In the genomic region with DNA sequence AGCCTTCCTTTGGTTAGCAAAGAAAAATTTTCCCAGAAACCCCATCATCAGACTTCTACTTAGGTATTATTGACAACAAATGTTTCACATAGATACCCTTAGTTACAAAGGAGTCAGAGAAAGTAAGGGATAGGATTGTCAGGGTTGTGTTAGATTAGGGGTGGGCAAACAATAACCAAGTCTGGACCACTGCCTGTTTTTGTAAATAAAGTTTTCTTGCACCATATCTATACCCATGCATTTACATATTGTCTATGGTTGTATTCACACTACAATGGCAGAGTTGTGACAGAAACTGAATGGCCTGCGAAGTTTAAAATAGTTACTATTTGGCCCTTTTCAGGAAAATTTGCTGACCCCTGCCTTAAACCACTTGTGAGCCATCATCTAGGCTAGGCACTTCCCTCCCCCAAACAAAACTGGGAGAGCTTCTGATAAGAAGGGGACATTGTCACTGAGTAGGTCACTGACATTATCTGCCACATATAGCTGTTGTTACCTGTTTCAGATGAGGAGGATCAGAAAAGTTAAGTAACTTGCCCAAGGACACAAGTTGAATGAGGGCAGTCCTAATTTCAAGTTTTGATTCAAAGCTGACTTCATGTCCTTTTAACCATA, we compare ENCODE assay signal across 24 cellular contexts. TPM values are rescaled to one million over a fixed set of nuclear protein-coding genes. Genes with fewer than 3 reads are reported as not detected.
"Had no signal": no experiment of that assay in that cellular context is flagged by ENCODE, and none has a peak within 500 bp of the region (broad histone marks: within the 10 kb centered on the region; RNA-seq: fewer than 3 reads in every experiment).

No MANE protein-coding gene starts in this region.

- H3K36me3 Mint-ChIP-seq: activated CD8-positive, alpha-beta memory T cell treated with anti-CD3 and anti-CD28 coated beads, Interleukin-2, amount 10 ng/mL, durations not matched to agents 7 days and 5 days; activated naive CD4-positive, alpha-beta T cell treated with anti-CD3 and anti-CD28 coated beads, Interleukin-2, amount 50 U/mL, for 24 hours; WTC11 had no signal

- H3K27me3 ChIP-seq: body of pancreas had no signal

- DNase-seq: activated CD4-positive, alpha-beta T cell treated with anti-CD3 and anti-CD28 coated beads, Interleukin-2, amount 10 ng/mL, durations not matched to agents 24 days and 14 days; activated CD4-positive, alpha-beta T cell treated with anti-CD3 and anti-CD28 coated beads, Interleukin-2, amount 50 U/mL, for 48 hours; activated CD4-positive, CD25-positive, alpha-beta regulatory T cell treated with anti-CD3 and anti-CD28 coated beads, Interleukin-2, amount 50 U/mL, for 72 hours; activated CD8-positive, alpha-beta memory T cell treated with anti-CD3 and anti-CD28 coated beads, Interleukin-2, amount 10 ng/mL, durations not matched to agents 7 days and 5 days; activated effector memory CD4-positive, alpha-beta T cell treated with Interleukin-2 at 50 U/mL for 16 hours; activated naive CD4-positive, alpha-beta T cell; activated T-cell treated with anti-CD3 and anti-CD28 coated beads, Interleukin-2, amount 50 U/mL, for 24 hours; aorta; body of pancreas; Kasumi-1; NCI-H1092 treated with DMSO at 0.1 percent for 48 hours; NCI-H1417 treated with DMSO at 0.1 percent for 48 hours; NCI-H1694 treated with DMSO at 0.1 percent for 48 hours; NCI-H2029 treated with DMSO at 0.1 percent for 48 hours; NCI-H510A treated with DMSO at 0.1 percent for 48 hours; NCI-H69; NK-92 treated with Interleukin-12 subunit alpha and Interleukin-12 subunit beta, amount 100 ng/mL, for 24 hours; PC-3; SHP77 treated with DMSO at 0.1 percent for 48 hours had no signal

- H3K27me3 Mint-ChIP-seq: activated CD4-positive, alpha-beta T cell treated with anti-CD3 and anti-CD28 coated beads, Interleukin-2, amount 10 ng/mL, durations not matched to agents 24 days and 14 days; activated CD8-positive, alpha-beta memory T cell treated with anti-CD3 and anti-CD28 coated beads, Interleukin-2, amount 10 ng/mL, durations not matched to agents 7 days and 5 days; activated naive CD4-positive, alpha-beta T cell treated with anti-CD3 and anti-CD28 coated beads, Interleukin-2, amount 50 U/mL, for 24 hours had no signal

- H3K4me3 ChIP-seq: body of pancreas had no signal

- H3K4me3 Mint-ChIP-seq: activated CD4-positive, alpha-beta T cell treated with anti-CD3 and anti-CD28 coated beads, Interleukin-2, amount 10 ng/mL, durations not matched to agents 24 days and 14 days; activated CD8-positive, alpha-beta memory T cell treated with anti-CD3 and anti-CD28 coated beads, Interleukin-2, amount 10 ng/mL, durations not matched to agents 7 days and 5 days; activated naive CD4-positive, alpha-beta T cell treated with anti-CD3 and anti-CD28 coated beads, Interleukin-2, amount 50 U/mL, for 24 hours; activated T-cell treated with anti-CD3 and anti-CD28 coated beads, Interleukin-2, amount 50 U/mL, for 24 hours; activated T-helper 1 cell treated with anti-CD3 and anti-CD28 coated beads, Interleukin-12 subunit alpha, Interleukin-12 subunit beta, Interleukin-2, Interleukin-4 antibody, amounts not matched to agents 30 ng/mL and 10 ng/mL and 1 ng/mL, durations not matched to agents 14 hours and 24 hours and 36 hours; central memory CD8-positive, alpha-beta T cell; T-helper 1 cell treated with Interleukin-12 subunit alpha and Interleukin-12 subunit beta and Interleukin-4 antibody, amounts not matched to agents 30 μg/mL and 1 μg/mL, for 36 hours; WTC11 had no signal

- H3K4me1 Mint-ChIP-seq: activated CD4-positive, alpha-beta T cell treated with anti-CD3 and anti-CD28 coated beads, Interleukin-2, amount 10 ng/mL, durations not matched to agents 24 days and 14 days; activated naive CD4-positive, alpha-beta T cell treated with anti-CD3 and anti-CD28 coated beads, Interleukin-2, amount 50 U/mL, for 24 hours; central memory CD8-positive, alpha-beta T cell had no signal

- H3K27ac Mint-ChIP-seq: activated CD4-positive, alpha-beta T cell treated with anti-CD3 and anti-CD28 coated beads, Interleukin-2, amount 10 ng/mL, durations not matched to agents 24 days and 14 days; activated CD8-positive, alpha-beta memory T cell treated with anti-CD3 and anti-CD28 coated beads, Interleukin-2, amount 10 ng/mL, durations not matched to agents 7 days and 5 days; activated naive CD4-positive, alpha-beta T cell treated with anti-CD3 and anti-CD28 coated beads, Interleukin-2, amount 50 U/mL, for 24 hours; activated T-cell treated with anti-CD3 and anti-CD28 coated beads, Interleukin-2, amount 50 U/mL, for 24 hours; activated T-helper 1 cell treated with anti-CD3 and anti-CD28 coated beads, Interleukin-12 subunit alpha, Interleukin-12 subunit beta, Interleukin-2, Interleukin-4 antibody, amounts not matched to agents 30 ng/mL and 10 ng/mL and 1 ng/mL, durations not matched to agents 14 hours and 24 hours and 36 hours; T-helper 1 cell treated with Interleukin-12 subunit alpha and Interleukin-12 subunit beta and Interleukin-4 antibody, amounts not matched to agents 30 μg/mL and 1 μg/mL, for 36 hours; WTC11 had no signal

- ATAC-seq: activated CD8-positive, alpha-beta memory T cell treated with anti-CD3 and anti-CD28 coated beads, Interleukin-2, amount 10 ng/mL, durations not matched to agents 7 days and 5 days; body of pancreas; PC-3; WTC11 had no signal

- H3K27ac ChIP-seq: body of pancreas had no signal

- H3K9me3 Mint-ChIP-seq: activated CD4-positive, alpha-beta T cell treated with anti-CD3 and anti-CD28 coated beads, Interleukin-2, amount 10 ng/mL, durations not matched to agents 24 days and 14 days; activated naive CD4-positive, alpha-beta T cell treated with anti-CD3 and anti-CD28 coated beads, Interleukin-2, amount 50 U/mL, for 24 hours; activated T-cell treated with anti-CD3 and anti-CD28 coated beads, Interleukin-2, amount 50 U/mL, for 24 hours; activated T-helper 1 cell treated with anti-CD3 and anti-CD28 coated beads, Interleukin-12 subunit alpha, Interleukin-12 subunit beta, Interleukin-2, Interleukin-4 antibody, amounts not matched to agents 30 ng/mL and 10 ng/mL and 1 ng/mL, durations not matched to agents 14 hours and 24 hours and 36 hours; central memory CD8-positive, alpha-beta T cell; T-helper 1 cell treated with Interleukin-12 subunit alpha and Interleukin-12 subunit beta and Interleukin-4 antibody, amounts not matched to agents 30 μg/mL and 1 μg/mL, for 36 hours; WTC11 had no signal

- H3K9me3 ChIP-seq: body of pancreas had no signal

RNA-seq across cellular contexts. Expression of gene FZD4, which starts 41.9 kb away (rescaled TPM):
- total RNA-seq: activated CD4-positive, alpha-beta T cell treated with anti-CD3 and anti-CD28 coated beads, Interleukin-2, amount 10 ng/mL, durations not matched to agents 24 days and 14 days had no signal
